8 cellular contexts compared by ENCODE assay signal in the genomic region with DNA sequence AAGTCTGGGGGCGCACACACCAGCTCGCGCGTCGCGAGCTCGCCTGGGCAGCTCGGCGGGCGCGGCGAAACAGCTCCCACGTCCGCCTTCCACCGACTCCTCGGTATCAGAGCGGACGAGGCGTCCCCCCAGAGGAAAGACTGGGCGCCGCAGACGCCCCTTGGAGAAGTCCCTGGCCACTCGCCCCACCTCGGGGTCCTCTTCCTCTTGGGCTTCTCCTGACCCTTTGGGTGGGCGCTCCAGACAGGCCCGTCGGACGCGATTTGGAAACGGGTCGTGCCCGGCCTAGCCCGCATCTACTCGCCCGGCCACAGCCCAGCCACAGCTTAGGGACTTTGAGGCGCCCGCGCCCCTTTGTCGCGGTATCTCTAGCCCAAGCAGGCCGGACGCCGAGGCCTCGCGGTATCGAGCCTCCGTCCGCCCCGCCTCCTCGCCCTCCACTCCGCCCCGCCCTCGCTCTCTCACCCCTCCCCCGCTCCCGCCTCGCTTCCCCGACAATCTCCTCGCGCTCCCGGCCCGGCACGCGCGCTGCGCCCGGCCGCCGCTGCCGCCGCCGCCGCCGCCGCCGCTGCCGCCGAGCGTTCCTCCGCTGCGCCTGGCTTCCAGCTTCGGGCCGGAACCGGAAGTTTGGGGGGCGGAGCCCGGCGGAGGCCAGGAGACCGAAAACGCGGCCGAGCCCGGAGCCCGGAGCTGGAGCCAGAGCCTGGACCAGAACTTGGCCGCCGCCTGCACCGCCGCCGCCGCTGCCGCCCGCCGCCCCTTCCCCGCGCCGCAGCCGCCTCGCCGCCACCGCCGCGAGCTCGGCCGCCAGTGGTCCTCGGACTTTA. TPM values are rescaled to one million over a fixed set of nuclear protein-coding genes. Genes with fewer than 3 reads are reported as not detected.
DNase-seq lines count a peak whose midpoint lies in the region; ATAC-seq and TF ChIP-seq lines count a peak whose summit lies in the region.

No MANE protein-coding gene starts in this region.

- H3K27ac ChIP-seq in left lung, result peak overlapping the region; percentile 95 to 96

- H3K9me3 ChIP-seq in left lung, result no peaks in the 10 kb centered on the region

- H3K27me3 ChIP-seq in left lung, result peaks cover 0 to 52% of the 10 kb centered on the region in 2 donors

- peak; percentile 88 for ATAC-seq in HG03439 (IDR thresholded peaks at IDR 0.05; ENCODE audit: unreplicated experiment)
- peak; percentile 92 for ATAC-seq in left lung

- H3K4me3 ChIP-seq in left lung, result peak overlapping the region; percentile 68 to 78

- no peaks in the 10 kb centered on the region for H3K36me3 ChIP-seq in left lung

- peak; percentile 94 for DNase-seq in AG20443 (ENCODE audit: low spot score)
- DNase-seq in GM19240 (ENCODE audit: insufficient read length, low spot score), result peak; percentile 83
- peak; percentile 80 for DNase-seq in NCI-H510A (lab: John Stamatoyannopoulos, UW)
- DNase-seq in activated CD4-positive, alpha-beta T cell treated with anti-CD3 and anti-CD28 coated beads, Interleukin-2, amount 50 U/mL, for 24 hours (ENCODE audit: low read depth in 1 of 2, low spot score in 1 of 2), result peak; percentile 69 to 81
- peak; percentile 92 for DNase-seq in dedifferentiated amniotic fluid mesenchymal stem cell (ENCODE audit: extremely low spot score)
- DNase-seq in left lung, result peak; percentile 93 to 97
- peak; percentile 87 for DNase-seq in stimulated activated CD4-positive, alpha-beta T cell treated with anti-CD3 and anti-CD28 coated beads, Interleukin-1b, Interleukin-23, amount 100 ng/mL, for 48 hours

- peaks cover 6 to 26% of the 10 kb centered on the region in 2 donors for H3K4me1 ChIP-seq in left lung

- intact Hi-C loops in left lung (cut with DNase I), result no loop called here

- TF ChIP-seq CTCF in left lung (IDR thresholded peaks at IDR 0.05), result peak; percentile 11 to 16

RNA-seq across cellular contexts. Expression of gene ACVR2A, which starts 0.8 kb away (rescaled TPM):
- total RNA-seq in left lung, result 10 to 100 TPM; 17.8 to 21.1 TPM

Comparison
In these comparisons a context has a peak if more than half of its experiments do, and no peak if none do; other contexts are left out.
1. Peak in every context shown above with its lines: DNase-seq, ATAC-seq, H3K4me3 ChIP-seq and H3K27ac ChIP-seq.